Comparison of ENCODE assay signal across 1 cellular context in the genomic region with DNA sequence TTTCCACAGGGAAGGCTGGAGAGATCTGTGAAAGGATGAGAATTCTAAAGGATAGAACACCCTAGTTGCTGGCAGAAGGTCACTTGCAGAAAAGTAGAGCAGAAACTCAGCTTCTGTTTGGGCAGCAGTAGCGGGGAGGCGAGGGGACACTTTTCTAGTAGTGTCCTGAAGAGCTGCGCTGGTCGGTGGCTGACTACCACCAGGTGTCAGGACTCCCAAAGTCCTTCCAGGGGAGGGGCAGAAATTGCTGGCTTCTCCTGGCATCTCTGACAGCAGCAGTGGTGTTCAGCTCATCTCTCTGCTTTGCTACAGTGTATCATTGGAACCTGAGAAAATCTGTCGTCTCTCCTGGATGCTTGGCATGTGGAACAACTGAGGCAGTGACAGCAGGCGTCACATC.
TF ChIP-seq lines count a peak whose summit lies in the region.

No MANE protein-coding gene starts in this region.

TF ChIP-seq in HepG2, 621 proteins besides CTCF, POLR2A, EP300 and RAD21 (continued from another document):
- TF ChIP-seq LRRFIP1 (CRISPR knock-in tag; conservative IDR thresholded peaks at IDR 0.05) (no peak), ZNF407 (CRISPR knock-in tag; IDR thresholded peaks at IDR 0.05; ENCODE audit: not compliant biosample characterization) (no peak), ZNF432 (CRISPR knock-in tag; IDR thresholded peaks at IDR 0.05; ENCODE audit: borderline replicate concordance) (no peak), ETS1 (CRISPR knock-in tag; IDR thresholded peaks at IDR 0.05) (no peak), ZNF558 (CRISPR knock-in tag; IDR thresholded peaks at IDR 0.05; ENCODE audit: borderline replicate concordance) (no peak)
